ENCODE assay signal across 1 cellular context in genomic region chr3:62143843-62144450, GRCh38.
A peak's percentile ranks its signal among the peaks of the same experiment; 100 is the strongest.
TF ChIP-seq lines count a peak whose summit lies in the region.

No MANE protein-coding gene starts in this region.

TF ChIP-seq in GM12878, 131 proteins besides CTCF, POLR2A, EP300 and RAD21 (continued from another document):
- TF ChIP-seq, protein P1, sequence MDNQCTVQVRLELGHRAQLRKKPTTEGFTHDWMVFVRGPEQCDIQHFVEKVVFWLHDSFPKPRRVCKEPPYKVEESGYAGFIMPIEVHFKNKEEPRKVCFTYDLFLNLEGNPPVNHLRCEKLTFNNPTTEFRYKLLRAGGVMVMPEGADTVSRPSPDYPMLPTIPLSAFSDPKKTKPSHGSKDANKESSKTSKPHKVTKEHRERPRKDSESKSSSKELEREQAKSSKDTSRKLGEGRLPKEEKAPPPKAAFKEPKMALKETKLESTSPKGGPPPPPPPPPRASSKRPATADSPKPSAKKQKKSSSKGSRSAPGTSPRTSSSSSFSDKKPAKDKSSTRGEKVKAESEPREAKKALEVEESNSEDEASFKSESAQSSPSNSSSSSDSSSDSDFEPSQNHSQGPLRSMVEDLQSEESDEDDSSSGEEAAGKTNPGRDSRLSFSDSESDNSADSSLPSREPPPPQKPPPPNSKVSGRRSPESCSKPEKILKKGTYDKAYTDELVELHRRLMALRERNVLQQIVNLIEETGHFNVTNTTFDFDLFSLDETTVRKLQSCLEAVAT (IDR thresholded peaks at IDR 0.05) = peak; percentile 24; the same call in 1 of the 2 replicates
- TF ChIP-seq ZNF24 (IDR thresholded peaks at IDR 0.05) (0 out of 2 replicates have a peak, but pooled peaks have one; percentile 30), PAX8 (IDR thresholded peaks at IDR 0.05) (no peak)
